ENCODE assay signal across 8 cellular contexts in the genomic region with DNA sequence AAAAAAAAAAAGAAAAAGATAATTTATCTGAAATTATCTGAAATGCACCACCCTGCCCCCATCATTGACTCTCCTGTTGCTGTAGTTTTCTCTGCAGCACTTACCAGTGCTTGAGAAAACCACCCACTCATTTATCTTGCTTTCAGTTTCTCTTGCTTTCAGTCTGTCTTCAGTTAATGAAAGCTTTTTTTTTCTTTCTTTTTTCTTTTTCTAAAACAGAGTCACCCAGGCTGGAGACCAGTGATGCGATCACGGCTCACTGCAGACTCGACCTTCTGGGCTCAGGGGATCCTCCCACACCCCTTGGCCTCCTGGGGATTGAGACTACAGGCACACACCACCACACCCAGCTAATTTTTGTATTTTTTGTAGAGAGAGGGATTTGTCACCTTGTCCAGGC. TPM values are rescaled to one million over a fixed set of nuclear protein-coding genes. Genes with fewer than 3 reads are reported as not detected.
DNase-seq lines count a peak whose midpoint lies in the region; ATAC-seq lines count a peak whose summit lies in the region.

No MANE protein-coding gene starts in this region.

- H3K4me2 ChIP-seq in BLaER1 treated with 17β-estradiol and CSF1 and Interleukin-3, amounts not matched to agents 10 nM and 100 nM: peak overlapping the region; percentile 77 to 97 (median 88)

- peak; percentile 69 for ATAC-seq in GM19438 (IDR thresholded peaks at IDR 0.05; ENCODE audit: low read depth, unreplicated experiment)
- ATAC-seq in HG03575 (IDR thresholded peaks at IDR 0.05; ENCODE audit: extremely low read depth, insufficient number of reproducible peaks, low FRiP score, unreplicated experiment): peak; percentile 70
- ATAC-seq in activated T-helper 17 cell treated with anti-CD3 and anti-CD28 coated beads, Interleukin-2, amount 50 U/mL, for 72 hours (replicated peaks): peak; percentile 91

- peaks cover 73 to 99% (median 83%) of the 10 kb centered on the region in 10 experiments for H3K4me1 ChIP-seq in BLaER1 treated with 17β-estradiol and CSF1 and Interleukin-3, amounts not matched to agents 10 nM and 100 nM

- no peaks in the 10 kb centered on the region for H3K9me3 Mint-ChIP-seq in activated T-helper 17 cell treated with anti-CD3 and anti-CD28 coated beads, Interleukin-2, amount 50 U/mL, for 72 hours

- H4K20me1 ChIP-seq in BLaER1 treated with 17β-estradiol and CSF1 and Interleukin-3, amounts not matched to agents 10 nM and 100 nM: peaks cover 0 to 12% (median 0%) of the 10 kb centered on the region in 11 experiments; a peak in 3 of 22 replicates

- H3K27ac ChIP-seq in BLaER1 treated with 17β-estradiol and CSF1 and Interleukin-3, amounts not matched to agents 10 nM and 100 nM: peak overlapping the region; percentile 7 to 75 (median 65); a peak in 20 of 22 replicates
- H3K27ac ChIP-seq in skin epidermis: peak overlapping the region in 16 of 21 experiments; percentile 25 to 84 (median 68)

- DNase-seq in cerebellar nuclear complex (lab: John Stamatoyannopoulos, UW): no peak
- no peak for DNase-seq in NCI-H2171 (lab: John Stamatoyannopoulos, UW)
- no peak for DNase-seq in NCI-H1930 (lab: John Stamatoyannopoulos, UW)

- peaks cover 19 to 33% (median 28%) of the 10 kb centered on the region in 11 experiments for H3K27me3 ChIP-seq in BLaER1 treated with 17β-estradiol and CSF1 and Interleukin-3, amounts not matched to agents 10 nM and 100 nM

- H3K27me3 Mint-ChIP-seq in activated T-helper 17 cell treated with anti-CD3 and anti-CD28 coated beads, Interleukin-2, amount 50 U/mL, for 72 hours: no peaks in the 10 kb centered on the region

- peak overlapping the region; percentile 7 to 67 (median 50); a peak in 17 of 22 replicates for H3K9ac ChIP-seq in BLaER1 treated with 17β-estradiol and CSF1 and Interleukin-3, amounts not matched to agents 10 nM and 100 nM

- H3K36me3 Mint-ChIP-seq in activated T-helper 17 cell treated with anti-CD3 and anti-CD28 coated beads, Interleukin-2, amount 50 U/mL, for 72 hours (ENCODE audit: low read depth): no peaks in the 10 kb centered on the region

- H3K4me3 Mint-ChIP-seq in activated T-helper 17 cell treated with anti-CD3 and anti-CD28 coated beads, Interleukin-2, amount 50 U/mL, for 72 hours: peak overlapping the region; percentile 69

- H3K4me3 ChIP-seq in BLaER1 treated with 17β-estradiol and CSF1 and Interleukin-3, amounts not matched to agents 10 nM and 100 nM: peak overlapping the region in 6 of 10 experiments; percentile 2 to 48 (median 24); a peak in 6 of 20 replicates
- no peak overlapping the region for H3K4me3 ChIP-seq in skin epidermis

- H3K9me3 ChIP-seq in BLaER1 treated with 17β-estradiol and CSF1 and Interleukin-3, amounts not matched to agents 10 nM and 100 nM (replicated peaks in 1 of 11): no peaks in the 10 kb centered on the region

- no peaks in the 10 kb centered on the region for H3K36me3 ChIP-seq in BLaER1 treated with 17β-estradiol and CSF1 and Interleukin-3, amounts not matched to agents 10 nM and 100 nM

- peak overlapping the region; percentile 64 for H3K27ac Mint-ChIP-seq in activated T-helper 17 cell treated with anti-CD3 and anti-CD28 coated beads, Interleukin-2, amount 50 U/mL, for 72 hours

- peaks cover 13% of the 10 kb centered on the region for H3K4me1 Mint-ChIP-seq in activated T-helper 17 cell treated with anti-CD3 and anti-CD28 coated beads, Interleukin-2, amount 50 U/mL, for 72 hours

RNA-seq across cellular contexts. Expression of a gene that starts 4.3 kb away (rescaled TPM):
- total RNA-seq in activated T-helper 17 cell treated with anti-CD3 and anti-CD28 coated beads, Interleukin-2, amount 50 U/mL, for 72 hours: 10 to 100 TPM; 19.9 to 26.3 TPM

RNA-seq across cellular contexts. Expression of a gene that starts 15.5 kb away (rescaled TPM):
- total RNA-seq in activated T-helper 17 cell treated with anti-CD3 and anti-CD28 coated beads, Interleukin-2, amount 50 U/mL, for 72 hours: 1 to 10 TPM; 4.6 to 5.9 TPM

RNA-seq across cellular contexts. Expression of a gene that starts 22.7 kb away (rescaled TPM):
- 10 to 100 TPM; 48.0 to 66.5 TPM for total RNA-seq in activated T-helper 17 cell treated with anti-CD3 and anti-CD28 coated beads, Interleukin-2, amount 50 U/mL, for 72 hours

RNA-seq across cellular contexts. Expression of a gene that starts 43.1 kb away (rescaled TPM):
- total RNA-seq in activated T-helper 17 cell treated with anti-CD3 and anti-CD28 coated beads, Interleukin-2, amount 50 U/mL, for 72 hours: not detected

RNA-seq across cellular contexts. Expression of a gene that starts 52.8 kb away (rescaled TPM):
- total RNA-seq in activated T-helper 17 cell treated with anti-CD3 and anti-CD28 coated beads, Interleukin-2, amount 50 U/mL, for 72 hours: 10 to 100 TPM; 44.2 to 53.3 TPM

Comparison
In these comparisons a context has a peak if more than half of its experiments do, and no peak if none do; other contexts are left out.
1. H3K4me3 ChIP-seq: peak in BLaER1 treated with 17β-estradiol and CSF1 and Interleukin-3, amounts not matched to agents 10 nM and 100 nM (6 of 10); none in skin epidermis (0 of 7).
2. Peak in every context shown above with its lines, with median percentiles within 50 percentile points of each other: ATAC-seq.